In genomic region chr1:180291004-180291403, GRCh38 we compare ENCODE assay signal across 3 cellular contexts.
TF ChIP-seq lines count a peak whose summit lies in the region.

No MANE protein-coding gene starts in this region.

TF ChIP-seq in HCT116, 20 proteins besides CTCF, POLR2A, EP300 and RAD21 (continues in another document):
- TF ChIP-seq EZH2phosphoT487 (IDR thresholded peaks at IDR 0.05; ENCODE audit: borderline replicate concordance) (no peak), ZBTB33 (IDR thresholded peaks at IDR 0.05; ENCODE audit: extremely low read depth, insufficient replicate concordance, low read length) (no peak), ZFX (IDR thresholded peaks at IDR 0.05) (no peak), CBX3 (IDR thresholded peaks at IDR 0.05; ENCODE audit: low read depth) (no peak), REST (IDR thresholded peaks at IDR 0.05; ENCODE audit: low read depth) (no peak), ZNF274 (IDR thresholded peaks at IDR 0.05; ENCODE audit: low read depth, low read length) (no peak), MAX (IDR thresholded peaks at IDR 0.05) (no peak), JUND (IDR thresholded peaks at IDR 0.05) (no peak), SP1 (IDR thresholded peaks at IDR 0.05; ENCODE audit: low read depth) (no peak), FOSL1 (IDR thresholded peaks at IDR 0.05; ENCODE audit: low read depth) (no peak), SIN3A (IDR thresholded peaks at IDR 0.05; ENCODE audit: low read depth) (no peak), ELF1 (IDR thresholded peaks at IDR 0.05; ENCODE audit: borderline replicate concordance, low read depth) (no peak), POLR2AphosphoS5 (IDR thresholded peaks at IDR 0.05; ENCODE audit: low read depth, low read length) (no peak), CEBPB (IDR thresholded peaks at IDR 0.05; ENCODE audit: low read depth) (no peak), TCF7L2 (IDR thresholded peaks at IDR 0.05; ENCODE audit: borderline replicate concordance, extremely low read depth, insufficient read depth, insufficient read length) (no peak), SRF (IDR thresholded peaks at IDR 0.05; ENCODE audit: low read depth) (no peak), ATF3 (IDR thresholded peaks at IDR 0.05) (no peak)

TF ChIP-seq in GM12878, 131 proteins besides CTCF, POLR2A, EP300 and RAD21 (continues in another document):
- TF ChIP-seq POLR2AphosphoS5 (IDR thresholded peaks at IDR 0.05; ENCODE audit: low read length) (no peak), SMC3 (IDR thresholded peaks at IDR 0.05; ENCODE audit: borderline replicate concordance, low read length) (no peak), BACH1 (IDR thresholded peaks at IDR 0.05; ENCODE audit: borderline replicate concordance) (peak; percentile 93), CUX1 (IDR thresholded peaks at IDR 0.05; ENCODE audit: insufficient replicate concordance, low read depth, low read length) (no peak), E2F8 (IDR thresholded peaks at IDR 0.05; ENCODE audit: low read depth, partially characterized antibody) (no peak), IKZF1 (conservative IDR thresholded peaks at IDR 0.05) (peak; percentile 34), NR2C1 (IDR thresholded peaks at IDR 0.05) (no peak), POLR2AphosphoS2 (IDR thresholded peaks at IDR 0.05; ENCODE audit: low read depth, low read length) (no peak), MYB (IDR thresholded peaks at IDR 0.05; ENCODE audit: borderline replicate concordance, low read depth, low read length) (no peak), YY1 (IDR thresholded peaks at IDR 0.05; ENCODE audit: low read depth, low read length) (no peak), USF1 (IDR thresholded peaks at IDR 0.05; ENCODE audit: borderline replicate concordance, extremely low read length, insufficient read depth, low read depth, low read length) (no peak)

TF ChIP-seq in HepG2, 621 proteins besides CTCF, POLR2A, EP300 and RAD21 (continues in another document):
- TF ChIP-seq HMG20A (CRISPR knock-in tag; IDR thresholded peaks at IDR 0.05; ENCODE audit: borderline replicate concordance) (peak; percentile 11; the same call in 1 of the 2 replicates), THAP11 (CRISPR knock-in tag; IDR thresholded peaks at IDR 0.05) (peak; percentile 35; the same call in 1 of the 2 replicates), NFIC (IDR thresholded peaks at IDR 0.05; ENCODE audit: low read length) (peak; percentile 46; the same call in 1 of the 2 replicates), MAX (IDR thresholded peaks at IDR 0.05) (no peak), RARA (CRISPR knock-in tag; IDR thresholded peaks at IDR 0.05) (0 out of 2 replicates have a peak, but pooled peaks have one; percentile 23), NCOA5 (CRISPR knock-in tag; IDR thresholded peaks at IDR 0.05) (no peak), ZNF3 (CRISPR knock-in tag; IDR thresholded peaks at IDR 0.05) (peak; percentile 89), ZNF572 (CRISPR knock-in tag; IDR thresholded peaks at IDR 0.05) (no peak), CREB3 (CRISPR knock-in tag; IDR thresholded peaks at IDR 0.05) (no peak), PPARG (CRISPR knock-in tag; conservative IDR thresholded peaks at IDR 0.05) (peak; percentile 60; the same call in 1 of the 2 replicates), USF2 (IDR thresholded peaks at IDR 0.05; ENCODE audit: low read depth, low read length) (no peak), USF2 (CRISPR knock-in tag; IDR thresholded peaks at IDR 0.05; ENCODE audit: borderline replicate concordance) (no peak), GABPA (IDR thresholded peaks at IDR 0.05; ENCODE audit: low read depth, low read length) (no peak), GABPA (CRISPR knock-in tag; IDR thresholded peaks at IDR 0.05; ENCODE audit: low read depth) (0 out of 2 replicates have a peak, but pooled peaks have one; percentile 10), PAXIP1 (CRISPR knock-in tag; conservative IDR thresholded peaks at IDR 0.05) (peak; percentile 37; the same call in 1 of the 2 replicates), HMGXB4 (CRISPR knock-in tag; IDR thresholded peaks at IDR 0.05; ENCODE audit: borderline replicate concordance in 1 of 2, low read depth in 1 of 2) (0 out of 4 replicates have a peak, but pooled peaks of 1 of the 2 experiments have one; percentile 19), POGZ (CRISPR knock-in tag; IDR thresholded peaks at IDR 0.05) (0 out of 2 replicates have a peak, but pooled peaks have one; percentile 31), ARID3A (IDR thresholded peaks at IDR 0.05; ENCODE audit: low read depth, low read length) (peak; percentile 36; the same call in 1 of the 2 replicates), FOXC1 (CRISPR knock-in tag; IDR thresholded peaks at IDR 0.05; ENCODE audit: borderline replicate concordance) (no peak), REPIN1 (CRISPR knock-in tag; IDR thresholded peaks at IDR 0.05; ENCODE audit: borderline replicate concordance, low read depth) (no peak), MAFF (IDR thresholded peaks at IDR 0.05; ENCODE audit: low read depth, low read length) (peak; percentile 93), HNF1A (IDR thresholded peaks at IDR 0.05; ENCODE audit: low read depth) (peak; percentile 80), HNF1A (CRISPR knock-in tag; IDR thresholded peaks at IDR 0.05; ENCODE audit: borderline replicate concordance) (peak; percentile 38; the same call in 1 of the 2 replicates), KLF16 (CRISPR knock-in tag; IDR thresholded peaks at IDR 0.05) (0 out of 4 replicates have a peak, but pooled peaks of 1 of the 2 experiments have one; percentile 18), MTERF4 (CRISPR knock-in tag; IDR thresholded peaks at IDR 0.05) (no peak), FOXP1 (IDR thresholded peaks at IDR 0.05) (0 out of 2 replicates have a peak, but pooled peaks have one; percentile 21), FOXP1 (CRISPR knock-in tag; IDR thresholded peaks at IDR 0.05) (peak; percentile 90), SAP130 (CRISPR knock-in tag; IDR thresholded peaks at IDR 0.05; ENCODE audit: low read depth) (peak; percentile 52), ZNF441 (CRISPR knock-in tag; IDR thresholded peaks at IDR 0.05; ENCODE audit: borderline replicate concordance) (no peak)
